Comparison of ENCODE assay signal across 13 cellular contexts in genomic region chr2:55581435-55581834, GRCh38. TPM values are rescaled to one million over a fixed set of nuclear protein-coding genes. Genes with fewer than 3 reads are reported as not detected.
DNase-seq lines count a peak whose midpoint lies in the region; ATAC-seq, FAIRE-seq and TF ChIP-seq lines count a peak whose summit lies in the region.
"Had no signal": no experiment of that assay in that cellular context is flagged by ENCODE, and none has a peak within 500 bp of the region (broad histone marks: within the 10 kb centered on the region; RNA-seq: fewer than 3 reads in every experiment).

No MANE protein-coding gene starts in this region.

- peak; percentile 41 for DNase-seq in DMS 273 (lab: John Stamatoyannopoulos, UW; ENCODE audit: unreplicated experiment)
- no peak for DNase-seq in DMS 273 treated with DMSO at 0.1 percent for 48 hours (lab: John Stamatoyannopoulos, UW)
- DNase-seq in HCEC 1CT: peak; percentile 36
- DNase-seq in bronchial epithelial cell (ENCODE audit: low read depth): peak; percentile 9
- DNase-seq in neural progenitor cell (ENCODE audit: low spot score): peak; percentile 36
- DNase-seq in caudate nucleus (lab: John Stamatoyannopoulos, UW): no peak
- no peak for DNase-seq in NCI-H187 treated with DMSO at 0.1 percent for 48 hours (lab: John Stamatoyannopoulos, UW)
- DNase-seq: 8988T, T-helper 9 cell had no signal

- FAIRE-seq in bronchial epithelial cell (lab: Jason Lieb, UNC): no peak

- no peak overlapping the region for H3K9ac ChIP-seq in neural progenitor cell

- no peak overlapping the region for H3K4me2 ChIP-seq in neural progenitor cell

- H3K27ac ChIP-seq in neural progenitor cell (no peak overlapping the region), caudate nucleus (ENCODE audit: low read depth, low read length) (no peak overlapping the region)
- H3K27ac ChIP-seq: epithelial cell of prostate had no signal

- no peak overlapping the region for H3K27ac Mint-ChIP-seq in neural progenitor cell

- H3F3A ChIP-seq in neural progenitor cell (ENCODE audit: low read depth): peaks cover 6% of the 10 kb centered on the region

- H4K20me1 ChIP-seq in neural progenitor cell (ENCODE audit: low read depth): no peaks in the 10 kb centered on the region

- ATAC-seq in HG02885 (IDR thresholded peaks at IDR 0.05; ENCODE audit: poor library complexity, unreplicated experiment): no peak

- H3K36me3 ChIP-seq in bronchial epithelial cell (ENCODE audit: control insufficient read depth, insufficient read depth, low read length): no peaks in the 10 kb centered on the region
- H3K36me3 ChIP-seq in neural progenitor cell: peaks cover 46% of the 10 kb centered on the region

- H3K4me3 Mint-ChIP-seq in neural progenitor cell: no peak overlapping the region

- H3K79me2 ChIP-seq in neural progenitor cell (ENCODE audit: low read depth): no peaks in the 10 kb centered on the region

- TF ChIP-seq CTCF in bronchial epithelial cell (IDR thresholded peaks at IDR 0.05; ENCODE audit: insufficient read depth, low read length, severe bottlenecking) (no peak), neural progenitor cell (IDR thresholded peaks at IDR 0.05) (peak; percentile 60)

- H3K4me1 Mint-ChIP-seq in neural progenitor cell: no peaks in the 10 kb centered on the region

- no peak overlapping the region for H2AFZ ChIP-seq in neural progenitor cell (replicated peaks)

- H3K27me3 ChIP-seq in bronchial epithelial cell (ENCODE audit: control insufficient read depth, insufficient read depth, low read length) (no peaks in the 10 kb centered on the region), neural progenitor cell (no peaks in the 10 kb centered on the region)

- H3K27me3 Mint-ChIP-seq in neural progenitor cell (ENCODE audit: insufficient read depth, low read depth): no peaks in the 10 kb centered on the region

- H3K4me1 ChIP-seq in neural progenitor cell: no peaks in the 10 kb centered on the region

- no peaks in the 10 kb centered on the region for H3K9me3 Mint-ChIP-seq in neural progenitor cell

- H3K9me3 ChIP-seq in neural progenitor cell (ENCODE audit: low read depth): no peaks in the 10 kb centered on the region
- H3K9me3 ChIP-seq: thoracic aorta had no signal

- H3K4me3 ChIP-seq in bronchial epithelial cell (ENCODE audit: low read depth, low read length) (no peak overlapping the region), neural progenitor cell (no peak overlapping the region)
- H3K4me3 ChIP-seq: lung had no signal

- peaks cover 11% of the 10 kb centered on the region for H3K36me3 Mint-ChIP-seq in neural progenitor cell

RNA-seq across cellular contexts. Expression of gene PPP4R3B, which starts 36.0 kb away (rescaled TPM):
- 42.9 and 57.7 TPM in 2 replicates for total RNA-seq in bronchial epithelial cell
- total RNA-seq in neural progenitor cell (ENCODE audit: low replicate concordance): 44.1 and 71.2 TPM in 2 replicates

Comparison
In these comparisons a context has a peak if more than half of its experiments do, and no peak if none do; other contexts are left out.
1. DNase-seq: peak in DMS 273 (single experiment), HCEC 1CT (single experiment), bronchial epithelial cell (single experiment) and neural progenitor cell (single experiment); none in DMS 273 treated with DMSO at 0.1 percent for 48 hours (single experiment), caudate nucleus (0 of 61) and NCI-H187 treated with DMSO at 0.1 percent for 48 hours (single experiment).